Comparison of ENCODE assay signal across 19 cellular contexts in the genomic region with DNA sequence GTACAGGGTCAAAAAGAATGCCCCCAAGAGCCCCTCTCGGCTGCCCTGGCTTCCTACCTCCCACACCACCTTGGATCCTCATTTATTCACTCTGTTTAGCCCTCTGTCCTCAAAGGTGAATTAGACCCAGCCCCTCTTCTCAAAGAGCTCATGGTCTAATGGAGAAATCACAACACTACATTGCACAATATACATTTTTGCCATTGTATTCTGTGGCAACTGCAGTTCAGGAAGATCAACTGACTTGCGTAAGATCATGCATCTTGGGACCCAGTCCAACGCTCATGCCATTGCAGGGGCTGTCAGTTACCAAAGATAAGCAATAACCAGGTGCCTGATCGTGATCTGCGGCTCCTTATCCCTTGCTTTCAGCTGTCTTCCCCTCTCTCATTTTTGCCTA. TPM values are rescaled to one million over a fixed set of nuclear protein-coding genes. Genes with fewer than 3 reads are reported as not detected.
DNase-seq lines count a peak whose midpoint lies in the region; ATAC-seq and TF ChIP-seq lines count a peak whose summit lies in the region.
"Had no signal": no experiment of that assay in that cellular context is flagged by ENCODE, and none has a peak within 500 bp of the region (broad histone marks: within the 10 kb centered on the region; RNA-seq: fewer than 3 reads in every experiment).

No MANE protein-coding gene starts in this region.

- H3K4me3 ChIP-seq in AG10803 (ENCODE audit: low read length) (no peak overlapping the region), GM23248 (no peak overlapping the region), fibroblast of villous mesenchyme (ENCODE audit: low read depth, low read length) (no peak overlapping the region)
- H3K4me3 ChIP-seq: Peyer's patch had no signal

- peaks cover 18% of the 10 kb centered on the region for H3F3A ChIP-seq in GM23248 (ENCODE audit: insufficient read depth)

- H3K9me3 ChIP-seq in GM23248 (ENCODE audit: low read depth): no peaks in the 10 kb centered on the region
- H3K9me3 ChIP-seq: Peyer's patch, SK-N-SH had no signal

- no peaks in the 10 kb centered on the region for H3K36me3 ChIP-seq in GM23248 (ENCODE audit: low read depth)
- H3K36me3 ChIP-seq: Peyer's patch had no signal

- H3K27ac ChIP-seq in GM23248: no peak overlapping the region
- H3K27ac ChIP-seq: Peyer's patch had no signal

- DNase-seq in AG10803 (ENCODE audit: low read depth) (peak; percentile 80), GM23248 (peak; percentile 23), amniotic epithelial cell (ENCODE audit: low read depth) (peak; percentile 86), fibroblast of villous mesenchyme (ENCODE audit: low read depth) (peak; percentile 26), GM03348 (ENCODE audit: low spot score) (no peak), mucosa of gallbladder (ENCODE audit: low spot score) (no peak)
- DNase-seq: DMS 273 treated with DMSO at 0.1 percent for 48 hours, H9, NCI-H1048, NCI-H2081 treated with DMSO at 0.1 percent for 48 hours, NCI-H524, Peyer's patch, SK-N-SH had no signal

- no peaks in the 10 kb centered on the region for H4K20me1 ChIP-seq in GM23248 (ENCODE audit: insufficient read depth)

- 52 to 59% methylated on average over 5 of the region's 5 CpGs for WGBS in GM23248 (ENCODE audit: low coverage in 1 of 2, low lambda C conversion rate in 2 of 2, missing lambda C conversion rate in 2 of 2), 2 experiments

- H3K27me3 ChIP-seq in GM23248 (replicated peaks; ENCODE audit: insufficient read depth): peaks cover 7% of the 10 kb centered on the region; the same call in 1 of the 2 replicates
- H3K27me3 ChIP-seq: Peyer's patch had no signal

- in situ Hi-C loops in GM23248 (cut with MboI): no loop called here

- ATAC-seq in HG02840 (IDR thresholded peaks at IDR 0.05; ENCODE audit: low FRiP score, unreplicated experiment): no peak
- ATAC-seq: Right ventricle myocardium inferior had no signal

- no peak overlapping the region for H2AFZ ChIP-seq in GM23248

- no peak overlapping the region for H3K4me2 ChIP-seq in GM23248 (ENCODE audit: unreplicated experiment)
- H3K4me2 ChIP-seq: SK-N-SH had no signal

- H3K9me2 ChIP-seq in GM23248 (ENCODE audit: insufficient read depth): no peaks in the 10 kb centered on the region
- H3K9me2 ChIP-seq: SK-N-SH had no signal

- TF ChIP-seq CTCF in AG10803 (conservative IDR thresholded peaks at IDR 0.05; ENCODE audit: low read length) (no peak), fibroblast of villous mesenchyme (IDR thresholded peaks at IDR 0.05; ENCODE audit: insufficient read depth, low read depth, low read length) (no peak)

- no peak overlapping the region for H3K9ac ChIP-seq in GM23248
- H3K9ac ChIP-seq: SK-N-SH had no signal

- H3K4me1 ChIP-seq in GM23248 (ENCODE audit: insufficient read depth): peaks cover 16% of the 10 kb centered on the region
- H3K4me1 ChIP-seq: Peyer's patch had no signal

- no peaks in the 10 kb centered on the region for H3K79me2 ChIP-seq in GM23248 (ENCODE audit: insufficient read depth)

RNA-seq across cellular contexts. Expression of gene KRT38, which starts 1.4 kb away (rescaled TPM):
- total RNA-seq in GM23248 (2014; rRNA removed; shearing (Covaris generic)): not detected in 2 replicates
- not detected in 2 replicates for polyA plus RNA-seq in GM23248 (2016; fragmentation: Nextera tagmentation; extraction: Ambion mirVana)
- total RNA-seq in fibroblast of villous mesenchyme: under 0.01 TPM in 1 of 2 replicates, not detected in the other
- not detected for total RNA-seq in mucosa of gallbladder
- total RNA-seq: A673, Daoy, H9, HT1080, Peyer's patch, Right ventricle myocardium inferior had no signal
- polyA plus RNA-seq: CD14-positive monocyte, SK-N-SH had no signal

RNA-seq across cellular contexts. Expression of gene KRT37, which starts 15.0 kb away (rescaled TPM):
- not detected in 2 replicates for total RNA-seq in GM23248 (2014; rRNA removed; shearing (Covaris generic))
- not detected in 2 replicates for polyA plus RNA-seq in GM23248 (2016; fragmentation: Nextera tagmentation; extraction: Ambion mirVana)
- total RNA-seq in fibroblast of villous mesenchyme (not detected in 2 replicates), mucosa of gallbladder (not detected)
- total RNA-seq: A673, Daoy, H9, HT1080, Peyer's patch, Right ventricle myocardium inferior had no signal
- polyA plus RNA-seq: CD14-positive monocyte, SK-N-SH had no signal

RNA-seq across cellular contexts. Expression of gene KRT32, which starts 27.8 kb away (rescaled TPM):
- not detected in 2 replicates for total RNA-seq in GM23248 (2014; rRNA removed; shearing (Covaris generic))
- not detected in 2 replicates for polyA plus RNA-seq in GM23248 (2016; fragmentation: Nextera tagmentation; extraction: Ambion mirVana)
- total RNA-seq in fibroblast of villous mesenchyme: not detected in 2 replicates
- total RNA-seq in mucosa of gallbladder: not detected
- total RNA-seq: A673, H9, HT1080, Peyer's patch, Right ventricle myocardium inferior had no signal
- polyA plus RNA-seq: CD14-positive monocyte, SK-N-SH had no signal

RNA-seq across cellular contexts. Expression of gene KRT35, which starts 41.6 kb away (rescaled TPM):
- total RNA-seq in GM23248 (2014; rRNA removed; shearing (Covaris generic)): not detected in 2 replicates
- polyA plus RNA-seq in GM23248 (2016; fragmentation: Nextera tagmentation; extraction: Ambion mirVana): not detected in 2 replicates
- total RNA-seq in fibroblast of villous mesenchyme (not detected in 2 replicates), mucosa of gallbladder (not detected)
- total RNA-seq: A673, Daoy, H9, HT1080, Peyer's patch, Right ventricle myocardium inferior had no signal
- polyA plus RNA-seq: CD14-positive monocyte, SK-N-SH had no signal

RNA-seq across cellular contexts. Expression of gene KRT31, which starts 42.0 kb away (rescaled TPM):
- not detected in 2 replicates for total RNA-seq in GM23248 (2014; rRNA removed; shearing (Covaris generic))
- not detected in 2 replicates for polyA plus RNA-seq in GM23248 (2016; fragmentation: Nextera tagmentation; extraction: Ambion mirVana)
- not detected in 2 replicates for total RNA-seq in fibroblast of villous mesenchyme
- not detected for total RNA-seq in mucosa of gallbladder
- total RNA-seq: A673, Daoy, H9, HT1080, Peyer's patch, Right ventricle myocardium inferior had no signal
- polyA plus RNA-seq: CD14-positive monocyte had no signal

Comparison
In these comparisons a context has a peak if more than half of its experiments do, and no peak if none do; other contexts are left out.
1. DNase-seq: peak in AG10803 (single experiment), GM23248 (single experiment), amniotic epithelial cell (single experiment) and fibroblast of villous mesenchyme (single experiment); none in GM03348 (single experiment) and mucosa of gallbladder (single experiment).